ENCODE assay signal across 32 cellular contexts in genomic region chrX:42807393-42807792, GRCh38. TPM values are rescaled to one million over a fixed set of nuclear protein-coding genes. Genes with fewer than 3 reads are reported as not detected.
"Had no signal": no experiment of that assay in that cellular context is flagged by ENCODE, and none has a peak within 500 bp of the region (broad histone marks: within the 10 kb centered on the region; RNA-seq: fewer than 3 reads in every experiment).

No MANE protein-coding gene starts in this region.

- H3K27ac Mint-ChIP-seq: naive thymus-derived CD8-positive, alpha-beta T cell; nephron progenitor cell; stimulated activated naive CD8-positive, alpha-beta T cell treated with anti-CD3 and anti-CD28 coated beads, Interleukin-15, amount 100 ng/mL, for 72 hours had no signal

- DNase-seq: dermis blood vessel endothelial cell; effector memory CD4-positive, alpha-beta T cell; erythroblast; esophagus squamous epithelium; foreskin melanocyte; kidney; mesendoderm; midbrain; naive thymus-derived CD8-positive, alpha-beta T cell; nephron progenitor cell; nucleus accumbens; stimulated activated CD4-positive, alpha-beta T cell treated with anti-CD3 and anti-CD28 coated beads, Interleukin-12 subunit alpha, Interleukin-12 subunit beta, amount 100 ng/mL, for 4 hours; stimulated activated CD4-positive, alpha-beta T cell treated with anti-CD3 and anti-CD28 coated beads, Interleukin-1b, Interleukin-23, amount 100 ng/mL, for 48 hours; stimulated activated CD4-positive, alpha-beta T cell treated with anti-CD3 and anti-CD28 coated beads, Interleukin-4, amount 100 ng/mL, for 1 hour; stimulated activated CD8-positive, alpha-beta memory T cell treated with anti-CD3 and anti-CD28 coated beads, Interleukin-4, amount 100 ng/mL, for 48 hours; stimulated activated naive CD4-positive, alpha-beta T cell; stimulated activated naive CD8-positive, alpha-beta T cell treated with anti-CD3 and anti-CD28 coated beads, Interleukin-15, amount 100 ng/mL, for 72 hours; transverse colon; upper lobe of right lung; uterus had no signal

- H3K9me3 ChIP-seq: esophagus squamous epithelium, prostate gland, right atrium auricular region, suprapubic skin, transverse colon, upper lobe of right lung, uterus had no signal

- H3K4me1 ChIP-seq: esophagus squamous epithelium, prostate gland, right atrium auricular region, suprapubic skin, transverse colon, upper lobe of right lung, uterus had no signal

- H3K27me3 Mint-ChIP-seq: naive thymus-derived CD8-positive, alpha-beta T cell; stimulated activated naive CD8-positive, alpha-beta T cell treated with anti-CD3 and anti-CD28 coated beads, Interleukin-15, amount 100 ng/mL, for 72 hours had no signal

- H3K27ac ChIP-seq: coronary artery, esophagus squamous epithelium, prostate gland, right atrium auricular region, suprapubic skin, transverse colon, upper lobe of right lung, uterus had no signal

- H3K36me3 ChIP-seq: esophagus squamous epithelium, prostate gland, right atrium auricular region, suprapubic skin, transverse colon, upper lobe of right lung, uterus had no signal

- FAIRE-seq: kidney had no signal

- H3K4me3 Mint-ChIP-seq: naive thymus-derived CD8-positive, alpha-beta T cell; nephron progenitor cell; stimulated activated naive CD8-positive, alpha-beta T cell treated with anti-CD3 and anti-CD28 coated beads, Interleukin-15, amount 100 ng/mL, for 72 hours had no signal

- H3K27me3 ChIP-seq: esophagus squamous epithelium, right atrium auricular region, suprapubic skin, transverse colon, upper lobe of right lung, uterus had no signal

- ATAC-seq: left lobe of liver; naive thymus-derived CD8-positive, alpha-beta T cell; sciatic nerve; stimulated activated naive CD8-positive, alpha-beta T cell treated with anti-CD3 and anti-CD28 coated beads, Interleukin-15, amount 100 ng/mL, for 72 hours; upper lobe of right lung had no signal

- H3K4me3 ChIP-seq: coronary artery, esophagus squamous epithelium, prostate gland, right atrium auricular region, smooth muscle cell, suprapubic skin, transverse colon, upper lobe of right lung, uterus had no signal

- H3K4me1 Mint-ChIP-seq: stimulated activated naive CD8-positive, alpha-beta T cell treated with anti-CD3 and anti-CD28 coated beads, Interleukin-15, amount 100 ng/mL, for 72 hours had no signal

- H3K4me2 ChIP-seq: smooth muscle cell had no signal

RNA-seq across cellular contexts. Expression of gene PPP1R2C, which starts 29.4 kb away (rescaled TPM):
- total RNA-seq: dermis blood vessel endothelial cell; esophagus squamous epithelium; kidney; left lobe of liver; lower leg skin; lung microvascular endothelial cell; mucosa of gallbladder; naive thymus-derived CD8-positive, alpha-beta T cell; osteocyte; right atrium auricular region; sciatic nerve; smooth muscle cell; suprapubic skin; transverse colon; upper lobe of right lung; uterus had no signal
- polyA plus RNA-seq: smooth muscle cell, thymus had no signal
